Comparison of ENCODE assay signal across 9 cellular contexts in the genomic region with DNA sequence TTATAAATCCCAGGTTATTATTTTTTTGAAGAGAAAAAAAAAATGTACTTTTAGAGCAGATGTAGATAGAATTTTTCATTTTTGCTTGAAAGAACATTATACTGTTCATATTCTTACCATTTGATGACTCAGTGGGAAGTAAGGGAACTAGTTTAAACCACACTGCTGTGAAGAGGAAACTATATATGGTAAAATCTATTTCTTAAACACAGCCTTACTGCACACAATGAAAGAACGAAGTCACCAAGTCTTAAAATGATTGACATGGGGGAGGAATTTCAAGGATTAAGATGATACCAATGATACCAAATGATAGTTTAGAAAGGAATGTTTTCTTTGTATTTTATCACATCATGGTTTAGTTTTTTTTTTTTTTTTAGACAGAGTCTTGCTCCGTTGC. TPM values are rescaled to one million over a fixed set of nuclear protein-coding genes. Genes with fewer than 3 reads are reported as not detected.
DNase-seq lines count a peak whose midpoint lies in the region; ATAC-seq and TF ChIP-seq lines count a peak whose summit lies in the region.
"Had no signal": no experiment of that assay in that cellular context is flagged by ENCODE, and none has a peak within 500 bp of the region (broad histone marks: within the 10 kb centered on the region; RNA-seq: fewer than 3 reads in every experiment).

No MANE protein-coding gene starts in this region.

- POLR2A ChIA-PET in AG04450 (lab: Yijun Ruan, JAX), result interaction anchor here (0.6 kb wide), 1 partner anchor 200 kb away, joined by 3 read pairs; a partner anchor contains a TSS

- whole genome bisulfite sequencing in GM23248 (ENCODE audit: low coverage in 1 of 2, low lambda C conversion rate in 2 of 2, missing lambda C conversion rate in 2 of 2), 2 experiments, result 12 to 32% methylated on average over 2 of the region's 2 CpGs

- peaks cover 97% of the 10 kb centered on the region for H3K79me2 ChIP-seq in GM23248 (ENCODE audit: insufficient read depth)

- H3K4me2 ChIP-seq in GM23248 (ENCODE audit: unreplicated experiment), result peak overlapping the region; percentile 96

- H4K20me1 ChIP-seq in GM23248 (ENCODE audit: insufficient read depth), result peaks cover 6% of the 10 kb centered on the region; the same call in 1 of the 2 replicates

- peak overlapping the region; percentile 75 for H3K27ac Mint-ChIP-seq in T-helper 1 cell treated with Interleukin-12 subunit alpha and Interleukin-12 subunit beta and Interleukin-4 antibody, amounts not matched to agents 30 μg/mL and 1 μg/mL, for 36 hours

- H3K9me3 ChIP-seq in AG04450 (ENCODE audit: control insufficient read depth, insufficient read depth, low read length) (no peaks in the 10 kb centered on the region), GM23248 (ENCODE audit: low read depth) (no peaks in the 10 kb centered on the region)
- H3K9me3 ChIP-seq: lower lobe of right lung had no signal

- peaks cover 11% of the 10 kb centered on the region for H3K36me3 Mint-ChIP-seq in T-helper 1 cell treated with Interleukin-12 subunit alpha and Interleukin-12 subunit beta and Interleukin-4 antibody, amounts not matched to agents 30 μg/mL and 1 μg/mL, for 36 hours (ENCODE audit: low read depth)

- in situ Hi-C loops in GM23248 (cut with MboI), result no loop called here

- CTCF ChIA-PET in AG04450 (lab: Charles Lee), result no interaction called here

- peak; percentile 34 for DNase-seq in AG04450 (ENCODE audit: low read depth, low spot score)
- DNase-seq in GM23248, result peak; percentile 84
- DNase-seq in foreskin keratinocyte, result peak; percentile 50 to 68
- DNase-seq in NCI-H1436 (lab: John Stamatoyannopoulos, UW), result no peak
- DNase-seq in NK-92 (lab: John Stamatoyannopoulos, UW; ENCODE audit: unreplicated experiment), result no peak
- no peak for DNase-seq in NCI-H2081 treated with DMSO at 0.1 percent for 48 hours (lab: John Stamatoyannopoulos, UW)
- no peak for DNase-seq in NCI-H1930 (lab: John Stamatoyannopoulos, UW)
- DNase-seq: lower lobe of right lung had no signal

- H3K4me1 Mint-ChIP-seq in T-helper 1 cell treated with Interleukin-12 subunit alpha and Interleukin-12 subunit beta and Interleukin-4 antibody, amounts not matched to agents 30 μg/mL and 1 μg/mL, for 36 hours (ENCODE audit: low read depth), result peaks cover 33% of the 10 kb centered on the region

- H3F3A ChIP-seq in GM23248 (ENCODE audit: insufficient read depth), result peaks cover 62% of the 10 kb centered on the region

- peak; percentile 54 for ATAC-seq in foreskin keratinocyte

- H3K9me2 ChIP-seq in GM23248 (ENCODE audit: insufficient read depth), result no peaks in the 10 kb centered on the region

- H3K9ac ChIP-seq in GM23248, result peak overlapping the region; percentile 75

- no peak overlapping the region for H2AFZ ChIP-seq in GM23248

- H3K27me3 ChIP-seq in AG04450 (ENCODE audit: control insufficient read depth, insufficient read depth, low read length) (no peaks in the 10 kb centered on the region), GM23248 (replicated peaks; ENCODE audit: insufficient read depth) (no peaks in the 10 kb centered on the region), foreskin keratinocyte (no peaks in the 10 kb centered on the region)

- H3K4me3 ChIP-seq in AG04450 (ENCODE audit: low read depth, low read length), result no peak overlapping the region
- H3K4me3 ChIP-seq in GM23248, result peak overlapping the region; percentile 49
- H3K4me3 ChIP-seq: lower lobe of right lung had no signal

- no peaks in the 10 kb centered on the region for H3K9me3 Mint-ChIP-seq in T-helper 1 cell treated with Interleukin-12 subunit alpha and Interleukin-12 subunit beta and Interleukin-4 antibody, amounts not matched to agents 30 μg/mL and 1 μg/mL, for 36 hours

- H3K27me3 Mint-ChIP-seq in T-helper 1 cell treated with Interleukin-12 subunit alpha and Interleukin-12 subunit beta and Interleukin-4 antibody, amounts not matched to agents 30 μg/mL and 1 μg/mL, for 36 hours (ENCODE audit: low read depth), result no peaks in the 10 kb centered on the region

- H3K27ac ChIP-seq in AG04450 (ENCODE audit: low read depth, low read length) (peak overlapping the region; percentile 66), GM23248 (peak overlapping the region; percentile 92), foreskin keratinocyte (peak overlapping the region; percentile 21)
- H3K27ac ChIP-seq: lower lobe of right lung had no signal

- peaks cover 13% of the 10 kb centered on the region; the same call in 1 of the 2 replicates for H3K36me3 ChIP-seq in GM23248 (ENCODE audit: low read depth)

- TF ChIP-seq CTCF in AG04450 (IDR thresholded peaks at IDR 0.05; ENCODE audit: low read depth, low read length) (no peak), foreskin keratinocyte (conservative IDR thresholded peaks at IDR 0.05) (no peak)

- H3K4me3 Mint-ChIP-seq in T-helper 1 cell treated with Interleukin-12 subunit alpha and Interleukin-12 subunit beta and Interleukin-4 antibody, amounts not matched to agents 30 μg/mL and 1 μg/mL, for 36 hours, result peak overlapping the region; percentile 23

- H3K4me1 ChIP-seq in GM23248 (ENCODE audit: insufficient read depth), result peaks cover 39% of the 10 kb centered on the region
- H3K4me1 ChIP-seq in foreskin keratinocyte, result peaks cover 27% of the 10 kb centered on the region

RNA-seq across cellular contexts. Expression of a gene that starts 5.0 kb away (rescaled TPM):
- 199 and 240 TPM in 2 replicates for polyA plus RNA-seq in AG04450 (2011; rRNA removed)
- polyA minus RNA-seq in AG04450 (2011; rRNA and poly(A)+ RNA removed), result 88.6 and 192 TPM in 2 replicates
- 125 and 126 TPM in 2 replicates for total RNA-seq in GM23248 (2014; rRNA removed; shearing (Covaris generic))
- polyA plus RNA-seq in GM23248 (2016; fragmentation: Nextera tagmentation; extraction: Ambion mirVana), result 160 and 161 TPM in 2 replicates
- 183 and 194 TPM in 2 replicates for total RNA-seq in foreskin keratinocyte
- 71.9 and 83.5 TPM in 2 replicates for polyA plus RNA-seq in foreskin keratinocyte

Comparison
In these comparisons a context has a peak if more than half of its experiments do, and no peak if none do; other contexts are left out.
1. DNase-seq: peak in AG04450 (single experiment), GM23248 (single experiment) and foreskin keratinocyte (2 of 2); none in NCI-H1436 (single experiment), NK-92 (single experiment), NCI-H2081 treated with DMSO at 0.1 percent for 48 hours (single experiment) and NCI-H1930 (0 of 2).
2. H3K27ac ChIP-seq: peak in every context shown above with its lines; median percentile 92 in GM23248; 66 in AG04450; 21 in foreskin keratinocyte.